In the genomic region with DNA sequence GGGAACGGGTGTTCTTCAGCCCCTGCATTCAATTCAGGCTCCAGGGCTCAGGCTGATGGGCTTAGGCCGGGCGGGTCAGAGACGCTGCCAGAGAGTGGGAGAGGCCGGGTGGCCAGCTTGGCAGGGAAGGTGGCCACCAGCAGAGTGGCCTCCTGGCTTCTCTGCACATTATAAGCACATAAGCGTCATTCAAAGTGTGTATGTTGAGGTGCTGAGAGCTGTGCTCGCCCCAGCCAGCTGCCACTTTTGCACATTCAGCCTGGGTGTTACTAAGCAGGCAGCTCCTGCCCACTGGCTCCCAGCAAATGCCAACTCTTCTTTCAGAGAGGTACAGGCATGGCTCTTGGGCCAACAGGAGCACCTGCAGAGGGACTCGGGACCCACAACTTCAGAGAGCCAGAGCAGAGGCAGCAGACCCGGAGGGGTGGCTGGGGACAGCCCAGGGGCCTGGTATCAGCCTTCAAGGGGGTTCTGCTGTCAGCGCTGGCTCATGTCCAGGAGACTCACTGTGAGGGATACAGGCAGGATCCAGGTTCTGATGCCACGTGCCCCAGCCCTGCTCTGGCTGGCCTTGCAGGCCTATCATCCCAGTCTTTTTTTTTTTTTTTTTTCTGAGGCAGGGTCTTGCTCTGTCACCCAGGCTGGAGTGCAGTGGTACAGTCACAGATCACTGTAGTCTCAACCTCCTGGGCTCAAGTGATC, we compare ENCODE assay signal across 1 cellular context.
TF ChIP-seq lines count a peak whose summit lies in the region.

No MANE protein-coding gene starts in this region.

TF ChIP-seq in K562, 482 proteins besides CTCF, POLR2A, EP300 and RAD21:
- TF ChIP-seq GABPA (tag; conservative IDR thresholded peaks at IDR 0.05; ENCODE audit: low read depth) (no peak), L3MBTL2 (IDR thresholded peaks at IDR 0.05) (no peak), ZBTB26 (CRISPR knock-in tag; IDR thresholded peaks at IDR 0.05) (no peak), NFIC (IDR thresholded peaks at IDR 0.05) (peak; percentile 58), RBFOX2 (IDR thresholded peaks at IDR 0.05; ENCODE audit: low read depth, low read length) (no peak), ZNF146 (CRISPR knock-in tag; IDR thresholded peaks at IDR 0.05; ENCODE audit: unreplicated experiment) (no peak), BMI1 (IDR thresholded peaks at IDR 0.05; ENCODE audit: low read length) (no peak), USF2 (CRISPR knock-in tag; IDR thresholded peaks at IDR 0.05) (no peak), ZNF780A (CRISPR knock-in tag; IDR thresholded peaks at IDR 0.05) (no peak), ZBTB5 (IDR thresholded peaks at IDR 0.05) (no peak), ZNF668 (CRISPR knock-in tag; IDR thresholded peaks at IDR 0.05) (no peak), GATA2 (CRISPR knock-in tag; IDR thresholded peaks at IDR 0.05) (no peak), SAFB (IDR thresholded peaks at IDR 0.05; ENCODE audit: borderline replicate concordance, low read depth, low read length) (no peak), STAG1 (CRISPR knock-in tag; IDR thresholded peaks at IDR 0.05; ENCODE audit: borderline replicate concordance) (0 out of 2 replicates have a peak, but pooled peaks have one; percentile 19), HNRNPUL1 (IDR thresholded peaks at IDR 0.05; ENCODE audit: low read length) (no peak), HCFC1 (IDR thresholded peaks at IDR 0.05; ENCODE audit: low read depth, low read length) (no peak), CBFA2T2 (conservative IDR thresholded peaks at IDR 0.05) (no peak), POU5F1 (IDR thresholded peaks at IDR 0.05; ENCODE audit: borderline replicate concordance, low read depth, low read length, partially characterized antibody) (no peak), RB1 (IDR thresholded peaks at IDR 0.05; ENCODE audit: low read depth) (no peak)
- TF ChIP-seq, protein P1, sequence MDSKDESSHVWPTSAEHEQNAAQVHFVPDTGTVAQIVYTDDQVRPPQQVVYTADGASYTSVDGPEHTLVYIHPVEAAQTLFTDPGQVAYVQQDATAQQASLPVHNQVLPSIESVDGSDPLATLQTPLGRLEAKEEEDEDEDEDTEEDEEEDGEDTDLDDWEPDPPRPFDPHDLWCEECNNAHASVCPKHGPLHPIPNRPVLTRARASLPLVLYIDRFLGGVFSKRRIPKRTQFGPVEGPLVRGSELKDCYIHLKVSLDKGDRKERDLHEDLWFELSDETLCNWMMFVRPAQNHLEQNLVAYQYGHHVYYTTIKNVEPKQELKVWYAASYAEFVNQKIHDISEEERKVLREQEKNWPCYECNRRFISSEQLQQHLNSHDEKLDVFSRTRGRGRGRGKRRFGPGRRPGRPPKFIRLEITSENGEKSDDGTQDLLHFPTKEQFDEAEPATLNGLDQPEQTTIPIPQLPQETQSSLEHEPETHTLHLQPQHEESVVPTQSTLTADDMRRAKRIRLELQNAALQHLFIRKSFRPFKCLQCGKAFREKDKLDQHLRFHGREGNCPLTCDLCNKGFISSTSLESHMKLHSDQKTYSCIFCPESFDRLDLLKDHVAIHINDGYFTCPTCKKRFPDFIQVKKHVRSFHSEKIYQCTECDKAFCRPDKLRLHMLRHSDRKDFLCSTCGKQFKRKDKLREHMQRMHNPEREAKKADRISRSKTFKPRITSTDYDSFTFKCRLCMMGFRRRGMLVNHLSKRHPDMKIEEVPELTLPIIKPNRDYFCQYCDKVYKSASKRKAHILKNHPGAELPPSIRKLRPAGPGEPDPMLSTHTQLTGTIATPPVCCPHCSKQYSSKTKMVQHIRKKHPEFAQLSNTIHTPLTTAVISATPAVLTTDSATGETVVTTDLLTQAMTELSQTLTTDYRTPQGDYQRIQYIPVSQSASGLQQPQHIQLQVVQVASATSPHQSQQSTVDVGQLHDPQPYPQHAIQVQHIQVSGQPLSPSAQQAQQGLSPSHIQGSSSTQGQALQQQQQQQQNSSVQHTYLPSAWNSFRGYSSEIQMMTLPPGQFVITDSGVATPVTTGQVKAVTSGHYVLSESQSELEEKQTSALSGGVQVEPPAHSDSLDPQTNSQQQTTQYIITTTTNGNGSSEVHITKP (IDR thresholded peaks at IDR 0.05; ENCODE audit: partially characterized antibody) = peak; percentile 11
- TF ChIP-seq, protein P2, sequence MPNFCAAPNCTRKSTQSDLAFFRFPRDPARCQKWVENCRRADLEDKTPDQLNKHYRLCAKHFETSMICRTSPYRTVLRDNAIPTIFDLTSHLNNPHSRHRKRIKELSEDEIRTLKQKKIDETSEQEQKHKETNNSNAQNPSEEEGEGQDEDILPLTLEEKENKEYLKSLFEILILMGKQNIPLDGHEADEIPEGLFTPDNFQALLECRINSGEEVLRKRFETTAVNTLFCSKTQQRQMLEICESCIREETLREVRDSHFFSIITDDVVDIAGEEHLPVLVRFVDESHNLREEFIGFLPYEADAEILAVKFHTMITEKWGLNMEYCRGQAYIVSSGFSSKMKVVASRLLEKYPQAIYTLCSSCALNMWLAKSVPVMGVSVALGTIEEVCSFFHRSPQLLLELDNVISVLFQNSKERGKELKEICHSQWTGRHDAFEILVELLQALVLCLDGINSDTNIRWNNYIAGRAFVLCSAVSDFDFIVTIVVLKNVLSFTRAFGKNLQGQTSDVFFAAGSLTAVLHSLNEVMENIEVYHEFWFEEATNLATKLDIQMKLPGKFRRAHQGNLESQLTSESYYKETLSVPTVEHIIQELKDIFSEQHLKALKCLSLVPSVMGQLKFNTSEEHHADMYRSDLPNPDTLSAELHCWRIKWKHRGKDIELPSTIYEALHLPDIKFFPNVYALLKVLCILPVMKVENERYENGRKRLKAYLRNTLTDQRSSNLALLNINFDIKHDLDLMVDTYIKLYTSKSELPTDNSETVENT (CRISPR knock-in tag; IDR thresholded peaks at IDR 0.05) = no peak
